35 cellular contexts compared by ENCODE assay signal in the genomic region with DNA sequence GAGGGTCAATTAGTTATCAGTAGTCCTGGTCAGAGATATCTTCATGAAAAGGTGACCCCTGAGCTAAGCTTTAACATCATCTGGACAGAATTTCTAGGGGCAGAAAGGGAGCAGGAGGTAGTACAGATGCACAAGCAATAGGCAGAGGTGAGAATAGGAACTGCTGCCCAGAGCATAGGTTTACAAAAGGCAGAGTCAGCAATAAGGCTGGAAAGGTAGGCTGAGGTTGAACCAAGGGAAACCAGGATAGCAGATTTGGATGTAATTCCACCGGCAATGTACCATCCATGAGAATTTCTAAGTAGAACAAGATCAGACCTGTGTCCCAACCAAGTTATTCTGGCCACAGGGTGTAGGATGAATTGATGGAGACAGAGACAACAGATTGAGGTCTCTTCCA. TPM values are rescaled to one million over a fixed set of nuclear protein-coding genes. Genes with fewer than 3 reads are reported as not detected.
"Had no signal": no experiment of that assay in that cellular context is flagged by ENCODE, and none has a peak within 500 bp of the region (broad histone marks: within the 10 kb centered on the region; RNA-seq: fewer than 3 reads in every experiment).

No MANE protein-coding gene starts in this region.

- H3K4me1 ChIP-seq: adrenal gland, body of pancreas, breast epithelium had no signal

- DNase-seq: activated B cell treated with CpG ODN at 0.5 μM for 24 hours; activated CD4-positive, alpha-beta memory T cell treated with anti-CD3 and anti-CD28 coated beads for 36 hours; activated CD4-positive, alpha-beta T cell treated with anti-CD3 and anti-CD28 coated beads for 4 hours; activated CD4-positive, alpha-beta T cell treated with anti-CD3 and anti-CD28 coated beads, Interleukin-2, amount 10 ng/mL, durations not matched to agents 24 days and 14 days; activated CD4-positive, alpha-beta T cell treated with anti-CD3 and anti-CD28 coated beads, Interleukin-2, amount 50 U/mL, for 1 hour; activated CD4-positive, alpha-beta T cell treated with anti-CD3 and anti-CD28 coated beads, Interleukin-2, amount 50 U/mL, for 4 hours; activated CD4-positive, CD25-positive, alpha-beta regulatory T cell treated with anti-CD3 and anti-CD28 coated beads, Interleukin-2, amount 50 U/mL, for 72 hours; activated CD8-positive, alpha-beta memory T cell treated with anti-CD3 and anti-CD28 coated beads, Interleukin-2, amount 50 U/mL, for 4 hours; activated CD8-positive, alpha-beta T cell treated with anti-CD3 and anti-CD28 coated beads for 36 hours; activated effector memory CD4-positive, alpha-beta T cell treated with anti-CD3 and anti-CD28 coated beads, Interleukin-2, amount 50 U/mL, for 16 hours; activated gamma-delta T cell treated with Interleukin-2 at 50 U/mL for 16 hours; activated naive CD4-positive, alpha-beta T cell; activated naive CD4-positive, alpha-beta T cell treated with anti-CD3 and anti-CD28 coated beads for 36 hours; activated naive CD4-positive, alpha-beta T cell treated with anti-CD3 and anti-CD28 coated beads, Interleukin-2, amount 50 U/mL, for 16 hours; activated naive CD8-positive, alpha-beta T cell treated with anti-CD3 and anti-CD28 coated beads for 36 hours; activated T-cell treated with anti-CD3 and anti-CD28 coated beads for 4 hours; activated T-cell treated with anti-CD3 and anti-CD28 coated beads, Interleukin-2, amount 50 U/mL, for 1 hour; activated T-cell treated with anti-CD3 and anti-CD28 coated beads, Interleukin-2, amount 50 U/mL, for 4 hours; activated T-cell treated with anti-CD3 and anti-CD28 coated beads, Interleukin-2, amount 50 U/mL, for 72 hours; adrenal gland; amniotic stem cell; aorta; brain microvascular endothelial cell; cerebellar nuclear complex; T-helper 2 cell; T-helper 9 cell had no signal

- H3K27ac ChIP-seq: adrenal gland, body of pancreas, brain microvascular endothelial cell, breast epithelium, VCaP had no signal

- FAIRE-seq: astrocyte, TTC549 had no signal

- H3K4me3 ChIP-seq: adrenal gland, body of pancreas, breast epithelium had no signal

- H3K27me3 ChIP-seq: adrenal gland, body of pancreas, breast epithelium had no signal

- ATAC-seq: activated CD8-positive, alpha-beta T cell treated with anti-CD3 and anti-CD28 coated beads for 36 hours; activated naive CD4-positive, alpha-beta T cell treated with anti-CD3 and anti-CD28 coated beads, Interleukin-2, amount 50 U/mL, for 72 hours; activated T-cell treated with anti-CD3 and anti-CD28 coated beads, Interleukin-2, amount 50 U/mL, for 4 hours; activated T-cell treated with anti-CD3 and anti-CD28 coated beads, Interleukin-2, amount 50 U/mL, for 72 hours had no signal

- H3K36me3 ChIP-seq: adrenal gland, brain microvascular endothelial cell, breast epithelium had no signal

- H3K9me3 ChIP-seq: adrenal gland, body of pancreas, breast epithelium had no signal

RNA-seq across cellular contexts. Expression of gene ILDR2, which starts 6.2 kb away (rescaled TPM):
- polyA plus RNA-seq: aorta had no signal

RNA-seq across cellular contexts. Expression of gene MAEL, which starts 7.5 kb away (rescaled TPM):
- total RNA-seq: activated B cell treated with CpG ODN at 0.5 μM for 24 hours; activated CD4-positive, alpha-beta T cell treated with anti-CD3 and anti-CD28 coated beads, Interleukin-2, amount 10 ng/mL, durations not matched to agents 24 days and 14 days; activated naive CD4-positive, alpha-beta T cell treated with anti-CD3 and anti-CD28 coated beads, Interleukin-2, amount 50 U/mL, for 72 hours; activated T-helper 1 cell treated with anti-CD3 and anti-CD28 coated beads, Interleukin-12 subunit alpha, Interleukin-12 subunit beta, Interleukin-2, Interleukin-4 antibody, amounts not matched to agents 30 ng/mL and 10 ng/mL and 1 ng/mL, durations not matched to agents 14 hours and 24 hours and 36 hours; activated T-helper 17 cell treated with anti-CD3 and anti-CD28 coated beads, Interleukin-2, amount 50 U/mL, for 72 hours; adrenal gland; aorta; body of pancreas; chondrocyte had no signal
